In the genomic region with DNA sequence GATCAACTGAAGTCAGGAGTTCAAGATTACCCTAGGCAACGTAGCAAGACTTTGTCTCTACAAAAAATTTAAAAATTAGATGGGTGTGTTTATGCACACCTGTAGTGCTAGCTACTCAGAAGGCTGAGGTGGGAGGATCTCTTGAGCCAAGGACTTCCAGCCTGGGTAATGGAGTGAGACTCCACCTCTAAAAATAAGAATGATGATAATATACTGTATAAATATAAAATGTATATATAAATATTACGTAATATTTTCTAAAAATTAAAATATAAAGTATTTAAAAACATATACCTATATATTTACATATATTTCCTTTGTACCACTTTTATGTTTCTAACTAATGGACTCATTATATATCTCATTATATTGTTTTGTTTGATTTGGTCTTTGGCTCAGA, we compare ENCODE assay signal across 25 cellular contexts.
"Had no signal": no experiment of that assay in that cellular context is flagged by ENCODE, and none has a peak within 500 bp of the region (broad histone marks: within the 10 kb centered on the region; RNA-seq: fewer than 3 reads in every experiment).

No MANE protein-coding gene starts in this region.

- H3K27me3 ChIP-seq: neural progenitor cell, ovary, right lobe of liver, sigmoid colon, stomach, thyroid gland, tibial nerve, upper lobe of right lung, uterus had no signal

- H3K4me1 ChIP-seq: neural progenitor cell, parathyroid adenoma, psoas muscle, right lobe of liver, sigmoid colon, stomach, thyroid gland, tibial nerve, upper lobe of right lung, uterus had no signal

- H3K9me3 ChIP-seq: ovary, psoas muscle, right lobe of liver, sigmoid colon, stomach, thoracic aorta, thyroid gland, tibial nerve, upper lobe of right lung, uterus had no signal

- H3K4me3 ChIP-seq: neural progenitor cell, ovary, psoas muscle, right lobe of liver, sigmoid colon, stomach, thoracic aorta, thyroid gland, tibial nerve, upper lobe of right lung, uterus had no signal

- DNase-seq: natural killer cell; occipital lobe; ovary; posterior cingulate gyrus; psoas muscle; right cardiac atrium; right lobe of liver; sigmoid colon; small intestine; stimulated activated CD4-positive, alpha-beta T cell treated with anti-CD3 and anti-CD28 coated beads, Interleukin-15, amount 100 ng/mL, for 24 hours; stimulated activated CD4-positive, alpha-beta T cell treated with anti-CD3 and anti-CD28 coated beads, Interleukin-2, amount 100 ng/mL, for 24 hours; stimulated activated CD4-positive, alpha-beta T cell treated with anti-CD3 and anti-CD28 coated beads, Interleukin-2, amount 100 ng/mL, for 48 hours; stimulated activated CD4-positive, alpha-beta T cell treated with anti-CD3 and anti-CD28 coated beads, Interleukin-4, amount 100 ng/mL, for 24 hours; stimulated activated naive B cell treated with anti-CD40 and anti-IgM and Interleukin-4, amounts not matched to agents 10 μg/mL and 1 μg/mL and 100 μg/mL, for 72 hours; stimulated activated naive CD4-positive, alpha-beta T cell treated with Interleukin-2 at 50 U/mL for 16 hours; stomach; thyroid gland; trophoblast cell; upper lobe of right lung; uterus had no signal

- H3K36me3 ChIP-seq: neural progenitor cell, ovary, right lobe of liver, sigmoid colon, stomach, thoracic aorta, thyroid gland, tibial nerve, upper lobe of right lung, uterus had no signal

- FAIRE-seq: small intestine had no signal

- ATAC-seq: natural killer cell; psoas muscle; right cardiac atrium; right lobe of liver; stimulated activated effector memory CD8-positive, alpha-beta T cell treated with anti-CD3 and anti-CD28 coated beads, Interleukin-12 subunit alpha, Interleukin-12 subunit beta, amount 100 ng/mL, for 72 hours; stimulated activated naive B cell treated with anti-CD40 and anti-IgM and Interleukin-4, amounts not matched to agents 10 μg/mL and 1 μg/mL and 100 μg/mL, for 72 hours; upper lobe of right lung had no signal

- H3K27ac ChIP-seq: neural progenitor cell, ovary, parathyroid adenoma, psoas muscle, right lobe of liver, sigmoid colon, stomach, thoracic aorta, thyroid gland, tibial nerve, upper lobe of right lung, uterus had no signal
